Comparison of ENCODE assay signal across 14 cellular contexts in genomic region chr19:15298847-15299567, GRCh38. TPM values are rescaled to one million over a fixed set of nuclear protein-coding genes. Genes with fewer than 3 reads are reported as not detected.
DNase-seq lines count a peak whose midpoint lies in the region; ATAC-seq and TF ChIP-seq lines count a peak whose summit lies in the region.
"Had no signal": no experiment of that assay in that cellular context is flagged by ENCODE, and none has a peak within 500 bp of the region (broad histone marks: within the 10 kb centered on the region; RNA-seq: fewer than 3 reads in every experiment).

No MANE protein-coding gene starts in this region.

- H3K4me1 ChIP-seq in CD4-positive, CD25-positive, alpha-beta regulatory T cell (ENCODE audit: control insufficient read depth, insufficient read depth, low read length, poor library complexity, severe bottlenecking): peaks cover 79% of the 10 kb centered on the region
- H3K4me1 ChIP-seq in Karpas-422 (ENCODE audit: low read length): peaks cover 81% of the 10 kb centered on the region
- H3K4me1 ChIP-seq in neural progenitor cell: peaks cover 29% of the 10 kb centered on the region

- no peaks in the 10 kb centered on the region for H3K27me3 ChIP-seq in CD4-positive, CD25-positive, alpha-beta regulatory T cell (ENCODE audit: control insufficient read depth, insufficient read depth, low read length)
- H3K27me3 ChIP-seq in Karpas-422 (ENCODE audit: low read length): no peaks in the 10 kb centered on the region
- H3K27me3 ChIP-seq in neural progenitor cell: no peaks in the 10 kb centered on the region

- H3K9me2 ChIP-seq in Karpas-422 (replicated peaks; ENCODE audit: insufficient read depth, low read length): no peaks in the 10 kb centered on the region

- peaks cover 8% of the 10 kb centered on the region for H3K36me3 Mint-ChIP-seq in CD4-positive, CD25-positive, alpha-beta regulatory T cell
- H3K36me3 Mint-ChIP-seq in dendritic cell treated with granulocyte-macrophage colony-stimulating factor and Interleukin-4, amounts not matched to agents 40 ng/mL and 50 ng/mL, for 4 days (ENCODE audit: low read depth): peaks cover 17% of the 10 kb centered on the region
- peaks cover 43% of the 10 kb centered on the region for H3K36me3 Mint-ChIP-seq in neural progenitor cell

- peaks cover 13% of the 10 kb centered on the region for H3K36me3 ChIP-seq in CD4-positive, CD25-positive, alpha-beta regulatory T cell (ENCODE audit: control insufficient read depth, insufficient read depth, low read length)
- H3K36me3 ChIP-seq in Karpas-422 (ENCODE audit: insufficient read depth, low read length) (peaks cover 18% of the 10 kb centered on the region; the same call in 1 of the 2 replicates), neural progenitor cell (no peaks in the 10 kb centered on the region)

- intact Hi-C loops in dendritic cell treated with granulocyte-macrophage colony-stimulating factor and Interleukin-4, amounts not matched to agents 40 ng/mL and 50 ng/mL, for 4 days (cut with micrococcal nuclease): no loop called here

- H3K79me2 ChIP-seq in Karpas-422 (ENCODE audit: low read length) (peaks cover 99% of the 10 kb centered on the region), neural progenitor cell (ENCODE audit: low read depth) (peaks cover 100% of the 10 kb centered on the region)

- ATAC-seq in CD4-positive, CD25-positive, alpha-beta regulatory T cell (ENCODE audit: low read depth in 2 of 2): no peak
- ATAC-seq: mucosa of descending colon had no signal

- H3K4me2 ChIP-seq in Karpas-422 (ENCODE audit: low read depth, low read length, poor library complexity, severe bottlenecking) (peak overlapping the region; percentile 54), neural progenitor cell (peak overlapping the region; percentile 10)

- peaks cover 19% of the 10 kb centered on the region for H3F3A ChIP-seq in neural progenitor cell (ENCODE audit: low read depth)

- H3K9me3 ChIP-seq in CD4-positive, CD25-positive, alpha-beta regulatory T cell (ENCODE audit: control insufficient read depth in 2 of 2, low read length in 2 of 2): no peaks in the 10 kb centered on the region
- no peaks in the 10 kb centered on the region for H3K9me3 ChIP-seq in Karpas-422 (ENCODE audit: low read length)
- no peaks in the 10 kb centered on the region for H3K9me3 ChIP-seq in neural progenitor cell (ENCODE audit: low read depth)
- H3K9me3 ChIP-seq: mucosa of descending colon had no signal

- TF ChIP-seq CTCF in neural progenitor cell (IDR thresholded peaks at IDR 0.05): no peak

- DNase-seq in CD4-positive, CD25-positive, alpha-beta regulatory T cell: no peak
- DNase-seq in Karpas-422 (no peak), neural progenitor cell (ENCODE audit: low spot score) (no peak), NCI-H146 treated with DMSO at 0.1 percent for 48 hours (lab: John Stamatoyannopoulos, UW; ENCODE audit: unreplicated experiment) (no peak), medulla oblongata (ENCODE audit: extremely low spot score) (no peak), 8988T (no peak), inferior parietal cortex (ENCODE audit: extremely low spot score) (no peak)
- DNase-seq: amygdala; DMS79 treated with DMSO at 0.1 percent for 48 hours; mucosa of descending colon; NCI-H1048; NCI-H82; stimulated activated CD4-positive, alpha-beta T cell treated with anti-CD3 and anti-CD28 coated beads, Interleukin-1b, Interleukin-23, amount 100 ng/mL, for 48 hours had no signal

- no peak overlapping the region for H3K9ac ChIP-seq in Karpas-422 (ENCODE audit: low read length)
- no peak overlapping the region for H3K9ac ChIP-seq in neural progenitor cell

- no peak overlapping the region for H3K27ac ChIP-seq in CD4-positive, CD25-positive, alpha-beta regulatory T cell (ENCODE audit: insufficient read depth, low read length, poor library complexity, severe bottlenecking)
- peak overlapping the region; percentile 72 for H3K27ac ChIP-seq in Karpas-422 (ENCODE audit: low read length)
- no peak overlapping the region for H3K27ac ChIP-seq in neural progenitor cell

- H3K27ac Mint-ChIP-seq in CD4-positive, CD25-positive, alpha-beta regulatory T cell: peak overlapping the region in 2 of 3 donors; percentile 37 to 72
- peak overlapping the region; percentile 12 for H3K27ac Mint-ChIP-seq in dendritic cell treated with granulocyte-macrophage colony-stimulating factor and Interleukin-4, amounts not matched to agents 40 ng/mL and 50 ng/mL, for 4 days
- peak overlapping the region; percentile 58 for H3K27ac Mint-ChIP-seq in neural progenitor cell

- H4K20me1 ChIP-seq in Karpas-422 (ENCODE audit: insufficient read depth, low read depth, low read length) (peaks cover 84% of the 10 kb centered on the region), neural progenitor cell (ENCODE audit: low read depth) (peaks cover 100% of the 10 kb centered on the region)

- H3K27me3 Mint-ChIP-seq in CD4-positive, CD25-positive, alpha-beta regulatory T cell: no peaks in the 10 kb centered on the region
- H3K27me3 Mint-ChIP-seq in dendritic cell treated with granulocyte-macrophage colony-stimulating factor and Interleukin-4, amounts not matched to agents 40 ng/mL and 50 ng/mL, for 4 days: no peaks in the 10 kb centered on the region
- H3K27me3 Mint-ChIP-seq in neural progenitor cell (ENCODE audit: insufficient read depth, low read depth): peaks cover 4% of the 10 kb centered on the region

- H2AFZ ChIP-seq in Karpas-422 (ENCODE audit: low read length) (no peak overlapping the region), neural progenitor cell (replicated peaks) (no peak overlapping the region)

- H3K4me1 Mint-ChIP-seq in CD4-positive, CD25-positive, alpha-beta regulatory T cell: peaks cover 39 to 97% (median 73%) of the 10 kb centered on the region in 4 donors
- peaks cover 96% of the 10 kb centered on the region for H3K4me1 Mint-ChIP-seq in dendritic cell treated with granulocyte-macrophage colony-stimulating factor and Interleukin-4, amounts not matched to agents 40 ng/mL and 50 ng/mL, for 4 days (ENCODE audit: low read depth)
- H3K4me1 Mint-ChIP-seq in neural progenitor cell: peaks cover 53% of the 10 kb centered on the region

- no peaks in the 10 kb centered on the region for H3K9me3 Mint-ChIP-seq in CD4-positive, CD25-positive, alpha-beta regulatory T cell
- no peaks in the 10 kb centered on the region for H3K9me3 Mint-ChIP-seq in dendritic cell treated with granulocyte-macrophage colony-stimulating factor and Interleukin-4, amounts not matched to agents 40 ng/mL and 50 ng/mL, for 4 days
- peaks cover 20% of the 10 kb centered on the region for H3K9me3 Mint-ChIP-seq in neural progenitor cell

- peak overlapping the region; percentile 13 to 76 (median 64) for H3K4me3 Mint-ChIP-seq in CD4-positive, CD25-positive, alpha-beta regulatory T cell
- H3K4me3 Mint-ChIP-seq in dendritic cell treated with granulocyte-macrophage colony-stimulating factor and Interleukin-4, amounts not matched to agents 40 ng/mL and 50 ng/mL, for 4 days: no peak overlapping the region
- H3K4me3 Mint-ChIP-seq in neural progenitor cell: peak overlapping the region; percentile 33

- H3K4me3 ChIP-seq in CD4-positive, CD25-positive, alpha-beta regulatory T cell (ENCODE audit: low read depth, low read length): peak overlapping the region; percentile 3
- H3K4me3 ChIP-seq in Karpas-422 (ENCODE audit: low read length) (no peak overlapping the region), neural progenitor cell (no peak overlapping the region)
- H3K4me3 ChIP-seq: mucosa of descending colon had no signal

RNA-seq across cellular contexts. Expression of gene BRD4, which starts 33.3 kb away (rescaled TPM):
- 168 TPM for total RNA-seq in CD4-positive, CD25-positive, alpha-beta regulatory T cell
- polyA plus RNA-seq in CD4-positive, CD25-positive, alpha-beta regulatory T cell: 10 to 100 TPM in 1 of 4 donors, 1 to 10 TPM in 3; 6.6 to 12.4 (median 9.3) TPM
- 41.4 and 58.6 TPM in 2 replicates for total RNA-seq in Karpas-422 (2014; rRNA removed; shearing (Covaris generic); ENCODE audit: low replicate concordance)
- 14.5 and 20.9 TPM in 2 replicates for total RNA-seq in neural progenitor cell (ENCODE audit: low replicate concordance)
